Comparison of ENCODE assay signal across 8 cellular contexts in genomic region chr1:191296-192049, GRCh38.
DNase-seq lines count a peak whose midpoint lies in the region; FAIRE-seq and TF ChIP-seq lines count a peak whose summit lies in the region.
"Not testable (repeated sequence)": the region's sequence is repeated elsewhere in the genome, so short reads cannot be mapped to it uniquely, and the experiment has no call there.

No MANE protein-coding gene starts in this region.

- peak overlapping the region in 1 of 11 experiments; percentile 52; a peak in 1 of 22 replicates for H3K9ac ChIP-seq in BLaER1 treated with 17β-estradiol and CSF1 and Interleukin-3, amounts not matched to agents 10 nM and 100 nM
- H3K9ac ChIP-seq in kidney (ENCODE audit: low read length in 2 of 2); neural progenitor cell: not testable (repeated sequence)

- not testable (repeated sequence) for H3K79me2 ChIP-seq in neural progenitor cell (ENCODE audit: low read depth)

- H3K36me3 ChIP-seq in BLaER1 treated with 17β-estradiol and CSF1 and Interleukin-3, amounts not matched to agents 10 nM and 100 nM, result peaks cover 0 to 12% (median 4%) of the 10 kb centered on the region in 11 experiments; a peak in 11 of 22 replicates
- H3K36me3 ChIP-seq in KOPT-K1 (ENCODE audit: insufficient read depth, low read length); kidney (ENCODE audit: control insufficient read depth in 1 of 2, insufficient read depth in 2 of 2, low read length in 2 of 2); neural progenitor cell: not testable (repeated sequence)

- not testable (repeated sequence) for H3K27me3 ChIP-seq in BLaER1 treated with 17β-estradiol and CSF1 and Interleukin-3, amounts not matched to agents 10 nM and 100 nM; neural progenitor cell

- H3K9me3 Mint-ChIP-seq in activated CD4-positive, alpha-beta memory T cell treated with anti-CD3 and anti-CD28 coated beads, Interleukin-2, amount 10 ng/mL, durations not matched to agents 7 days and 5 days; brain; neural progenitor cell: not testable (repeated sequence)

- not testable (repeated sequence) for H2AFZ ChIP-seq in neural progenitor cell (replicated peaks)

- CTCF ChIA-PET in activated CD4-positive, alpha-beta memory T cell treated with anti-CD3 and anti-CD28 coated beads, Interleukin-2, amount 10 ng/mL, durations not matched to agents 7 days and 5 days (lab: Charles Lee), result not testable (repeated sequence)

- TF ChIP-seq CTCF in brain (conservative IDR thresholded peaks at IDR 0.05); foreskin fibroblast (IDR thresholded peaks at IDR 0.05; ENCODE audit: low read depth, low read length); kidney (IDR thresholded peaks at IDR 0.05; ENCODE audit: borderline replicate concordance, extremely low read depth, insufficient read depth); neural progenitor cell (IDR thresholded peaks at IDR 0.05): not testable (repeated sequence)

- not testable (repeated sequence) for H3K4me3 Mint-ChIP-seq in activated CD4-positive, alpha-beta memory T cell treated with anti-CD3 and anti-CD28 coated beads, Interleukin-2, amount 10 ng/mL, durations not matched to agents 7 days and 5 days
- H3K4me3 Mint-ChIP-seq in brain (peak overlapping the region in 3 of 5 experiments; percentile 44 to 59 (median 45)), neural progenitor cell (peak overlapping the region; percentile 4)

- peak; percentile 37 for DNase-seq in activated CD4-positive, alpha-beta memory T cell treated with anti-CD3 and anti-CD28 coated beads, Interleukin-2, amount 10 ng/mL, durations not matched to agents 7 days and 5 days
- DNase-seq in foreskin fibroblast, result peak; percentile 38 to 42
- DNase-seq in kidney, result peak; percentile 84
- peak; percentile 2 for DNase-seq in neural progenitor cell (ENCODE audit: low spot score)
- not testable (repeated sequence) for DNase-seq in substantia nigra (lab: John Stamatoyannopoulos, UW)

- H3K4me3 ChIP-seq in BLaER1 treated with 17β-estradiol and CSF1 and Interleukin-3, amounts not matched to agents 10 nM and 100 nM; foreskin fibroblast (ENCODE audit: low read depth in 1 of 2, low read length in 2 of 2); kidney (ENCODE audit: low read length in 2 of 2); neural progenitor cell: not testable (repeated sequence)

- H3K4me1 Mint-ChIP-seq in activated CD4-positive, alpha-beta memory T cell treated with anti-CD3 and anti-CD28 coated beads, Interleukin-2, amount 10 ng/mL, durations not matched to agents 7 days and 5 days; neural progenitor cell: not testable (repeated sequence)
- H3K4me1 Mint-ChIP-seq in brain, result peaks cover 12% of the 10 kb centered on the region

- H3K27ac Mint-ChIP-seq in activated CD4-positive, alpha-beta memory T cell treated with anti-CD3 and anti-CD28 coated beads, Interleukin-2, amount 10 ng/mL, durations not matched to agents 7 days and 5 days, result not testable (repeated sequence)
- H3K27ac Mint-ChIP-seq in brain (peak overlapping the region; percentile 16 to 98 (median 83)), neural progenitor cell (peak overlapping the region; percentile 57)

- POLR2A ChIA-PET in activated CD4-positive, alpha-beta memory T cell treated with anti-CD3 and anti-CD28 coated beads, Interleukin-2, amount 10 ng/mL, durations not matched to agents 7 days and 5 days (lab: Charles Lee), result not testable (repeated sequence)

- H3K4me1 ChIP-seq in BLaER1 treated with 17β-estradiol and CSF1 and Interleukin-3, amounts not matched to agents 10 nM and 100 nM, result peaks cover 5 to 13% (median 7%) of the 10 kb centered on the region in 10 experiments; a peak in 18 of 20 replicates
- not testable (repeated sequence) for H3K4me1 ChIP-seq in kidney (ENCODE audit: control insufficient read depth in 1 of 2, insufficient read depth in 1 of 2, low read depth in 1 of 2, low read length in 2 of 2); neural progenitor cell

- intact Hi-C loops in kidney (cut with DNase I), result not testable (repeated sequence)

- peak overlapping the region in 5 of 11 experiments; percentile 5 to 22 (median 16); a peak in 4 of 22 replicates for H3K27ac ChIP-seq in BLaER1 treated with 17β-estradiol and CSF1 and Interleukin-3, amounts not matched to agents 10 nM and 100 nM
- H3K27ac ChIP-seq in KOPT-K1 (ENCODE audit: low read depth, low read length, poor library complexity, severe bottlenecking) (peak overlapping the region; percentile 45), substantia nigra (ENCODE audit: low read depth, low read length, poor library complexity, severe bottlenecking) (peak overlapping the region; percentile 87)
- not testable (repeated sequence) for H3K27ac ChIP-seq in kidney (ENCODE audit: low read depth in 2 of 2, low read length in 2 of 2); neural progenitor cell

- peaks cover 2 to 11% (median 6%) of the 10 kb centered on the region in 11 experiments; a peak in 16 of 22 replicates for H4K20me1 ChIP-seq in BLaER1 treated with 17β-estradiol and CSF1 and Interleukin-3, amounts not matched to agents 10 nM and 100 nM
- not testable (repeated sequence) for H4K20me1 ChIP-seq in neural progenitor cell (ENCODE audit: low read depth)

- not testable (repeated sequence) for H3K27me3 Mint-ChIP-seq in activated CD4-positive, alpha-beta memory T cell treated with anti-CD3 and anti-CD28 coated beads, Interleukin-2, amount 10 ng/mL, durations not matched to agents 7 days and 5 days; brain; neural progenitor cell (ENCODE audit: insufficient read depth, low read depth)

- FAIRE-seq in kidney (lab: Jason Lieb, UNC), result not testable (repeated sequence)

- H3F3A ChIP-seq in neural progenitor cell (ENCODE audit: low read depth), result not testable (repeated sequence)

- H3K4me2 ChIP-seq in BLaER1 treated with 17β-estradiol and CSF1 and Interleukin-3, amounts not matched to agents 10 nM and 100 nM, result peak overlapping the region in 10 of 11 experiments; percentile 0 to 80 (median 40); a peak in 15 of 22 replicates
- H3K4me2 ChIP-seq in neural progenitor cell, result not testable (repeated sequence)

- not testable (repeated sequence) for H3K9me3 ChIP-seq in BLaER1 treated with 17β-estradiol and CSF1 and Interleukin-3, amounts not matched to agents 10 nM and 100 nM (replicated peaks in 1 of 11); KOPT-K1 (ENCODE audit: insufficient read depth, low read length, poor library complexity, severe bottlenecking); kidney (ENCODE audit: control insufficient read depth in 1 of 2, low read length in 2 of 2); neural progenitor cell (ENCODE audit: low read depth)

- not testable (repeated sequence) for H3K36me3 Mint-ChIP-seq in activated CD4-positive, alpha-beta memory T cell treated with anti-CD3 and anti-CD28 coated beads, Interleukin-2, amount 10 ng/mL, durations not matched to agents 7 days and 5 days (ENCODE audit: low read depth); brain; neural progenitor cell
